Comparison of ENCODE assay signal across 3 cellular contexts in the genomic region with DNA sequence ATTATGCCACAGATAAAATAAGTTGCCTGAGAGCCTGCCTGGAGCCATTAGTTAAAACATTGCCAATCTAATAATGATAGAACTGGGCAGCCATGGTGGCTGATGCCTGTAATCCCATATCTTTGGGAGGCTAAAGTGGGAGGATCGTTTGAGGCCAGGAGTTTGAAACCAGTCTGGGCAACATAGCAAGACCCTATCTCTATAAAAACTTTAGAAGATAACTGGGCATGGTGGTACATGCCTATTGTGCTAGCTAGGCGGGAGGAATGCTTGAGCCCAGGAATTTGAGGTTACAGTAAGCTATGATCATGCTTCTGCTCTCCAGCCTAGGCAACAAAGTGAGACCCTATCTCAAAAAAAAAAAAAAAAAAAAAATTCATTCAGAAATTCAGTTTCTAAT.
TF ChIP-seq lines count a peak whose summit lies in the region.

No MANE protein-coding gene starts in this region.

TF ChIP-seq in SK-N-SH, 30 proteins besides CTCF, POLR2A, EP300 and RAD21:
- no peak for TF ChIP-seq TEAD4 (IDR thresholded peaks at IDR 0.05; ENCODE audit: borderline replicate concordance, insufficient read depth)
- TF ChIP-seq, protein P1, sequence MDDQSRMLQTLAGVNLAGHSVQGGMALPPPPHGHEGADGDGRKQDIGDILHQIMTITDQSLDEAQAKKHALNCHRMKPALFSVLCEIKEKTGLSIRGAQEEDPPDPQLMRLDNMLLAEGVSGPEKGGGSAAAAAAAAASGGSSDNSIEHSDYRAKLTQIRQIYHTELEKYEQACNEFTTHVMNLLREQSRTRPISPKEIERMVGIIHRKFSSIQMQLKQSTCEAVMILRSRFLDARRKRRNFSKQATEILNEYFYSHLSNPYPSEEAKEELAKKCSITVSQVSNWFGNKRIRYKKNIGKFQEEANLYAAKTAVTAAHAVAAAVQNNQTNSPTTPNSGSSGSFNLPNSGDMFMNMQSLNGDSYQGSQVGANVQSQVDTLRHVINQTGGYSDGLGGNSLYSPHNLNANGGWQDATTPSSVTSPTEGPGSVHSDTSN (IDR thresholded peaks at IDR 0.05), result no peak
- TF ChIP-seq RCOR1 (IDR thresholded peaks at IDR 0.05; ENCODE audit: low read length), result no peak
- TF ChIP-seq SIN3A (IDR thresholded peaks at IDR 0.05; ENCODE audit: borderline replicate concordance, low read depth, low read length), result no peak
- TF ChIP-seq TCF12 (IDR thresholded peaks at IDR 0.05), result no peak
- TF ChIP-seq GATA2 (CRISPR knock-in tag; IDR thresholded peaks at IDR 0.05), result no peak
- no peak for TF ChIP-seq JUND (IDR thresholded peaks at IDR 0.05)
- no peak for TF ChIP-seq TAF1 (IDR thresholded peaks at IDR 0.05; ENCODE audit: borderline replicate concordance, low read depth, low read length)
- TF ChIP-seq, protein P2, sequence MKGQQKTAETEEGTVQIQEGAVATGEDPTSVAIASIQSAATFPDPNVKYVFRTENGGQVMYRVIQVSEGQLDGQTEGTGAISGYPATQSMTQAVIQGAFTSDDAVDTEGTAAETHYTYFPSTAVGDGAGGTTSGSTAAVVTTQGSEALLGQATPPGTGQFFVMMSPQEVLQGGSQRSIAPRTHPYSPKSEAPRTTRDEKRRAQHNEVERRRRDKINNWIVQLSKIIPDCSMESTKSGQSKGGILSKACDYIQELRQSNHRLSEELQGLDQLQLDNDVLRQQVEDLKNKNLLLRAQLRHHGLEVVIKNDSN (IDR thresholded peaks at IDR 0.05; ENCODE audit: borderline replicate concordance, low read depth), result no peak

TF ChIP-seq in SK-N-SH treated with all-trans-retinoic acid at 6 μM for 48 hours, 23 proteins besides CTCF, POLR2A, EP300 and RAD21:
- TF ChIP-seq CSDC2 (CRISPR knock-in tag; IDR thresholded peaks at IDR 0.05), result no peak

TF ChIP-seq in endothelial cell of umbilical vein, 7 proteins besides CTCF, POLR2A, EP300 and RAD21:
- no peak for TF ChIP-seq POLR2AphosphoS5 (IDR thresholded peaks at IDR 0.05; ENCODE audit: insufficient read depth, low read depth, low read length)
- TF ChIP-seq, protein P3, sequence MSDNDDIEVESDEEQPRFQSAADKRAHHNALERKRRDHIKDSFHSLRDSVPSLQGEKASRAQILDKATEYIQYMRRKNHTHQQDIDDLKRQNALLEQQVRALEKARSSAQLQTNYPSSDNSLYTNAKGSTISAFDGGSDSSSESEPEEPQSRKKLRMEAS (IDR thresholded peaks at IDR 0.05; ENCODE audit: insufficient read depth, insufficient read length), result no peak
- no peak for TF ChIP-seq JUN (IDR thresholded peaks at IDR 0.05; ENCODE audit: borderline replicate concordance, insufficient read depth, insufficient read length, low read depth)
- no peak for TF ChIP-seq MYC (IDR thresholded peaks at IDR 0.05; ENCODE audit: low read depth, low read length)
- TF ChIP-seq GATA2 (IDR thresholded peaks at IDR 0.05; ENCODE audit: insufficient read depth, insufficient read length, low read depth, low read length), result no peak
- TF ChIP-seq EZH2 (IDR thresholded peaks at IDR 0.05; ENCODE audit: borderline replicate concordance, low read depth, low read length, severe bottlenecking), result no peak
- no peak for TF ChIP-seq FOS (IDR thresholded peaks at IDR 0.05; ENCODE audit: borderline replicate concordance, insufficient read depth, low read length)
